24 cellular contexts compared by ENCODE assay signal in genomic region chr12:15469342-15469741, GRCh38.
"Had no signal": no experiment of that assay in that cellular context is flagged by ENCODE, and none has a peak within 500 bp of the region (broad histone marks: within the 10 kb centered on the region; RNA-seq: fewer than 3 reads in every experiment).

No MANE protein-coding gene starts in this region.

- H3K27me3 ChIP-seq: breast epithelium, Peyer's patch, SJCRH30 had no signal

- H3K27ac Mint-ChIP-seq: activated B cell treated with CpG ODN at 0.5 μM for 24 hours; activated CD4-positive, alpha-beta T cell treated with anti-CD3 and anti-CD28 coated beads, Interleukin-2, amount 10 ng/mL, durations not matched to agents 24 days and 14 days; activated CD8-positive, alpha-beta memory T cell treated with anti-CD3 and anti-CD28 coated beads, Interleukin-2, amount 10 ng/mL, durations not matched to agents 7 days and 5 days; activated naive CD4-positive, alpha-beta T cell treated with anti-CD3 and anti-CD28 coated beads, Interleukin-2, amount 50 U/mL, for 24 hours; activated T-cell treated with anti-CD3 and anti-CD28 coated beads, Interleukin-2, amount 50 U/mL, for 24 hours; activated T-helper 1 cell treated with anti-CD3 and anti-CD28 coated beads, Interleukin-12 subunit alpha, Interleukin-12 subunit beta, Interleukin-2, Interleukin-4 antibody, amounts not matched to agents 30 ng/mL and 10 ng/mL and 1 ng/mL, durations not matched to agents 14 hours and 24 hours and 36 hours; IgD-negative memory B cell had no signal

- H3K36me3 Mint-ChIP-seq: activated CD8-positive, alpha-beta memory T cell treated with anti-CD3 and anti-CD28 coated beads, Interleukin-2, amount 10 ng/mL, durations not matched to agents 7 days and 5 days; activated naive CD4-positive, alpha-beta T cell treated with anti-CD3 and anti-CD28 coated beads, Interleukin-2, amount 50 U/mL, for 24 hours; IgD-negative memory B cell had no signal

- H3K4me3 ChIP-seq: breast epithelium, Peyer's patch, SJCRH30 had no signal

- H3K9me3 Mint-ChIP-seq: activated B cell treated with CpG ODN at 0.5 μM for 24 hours; activated CD4-positive, alpha-beta T cell treated with anti-CD3 and anti-CD28 coated beads, Interleukin-2, amount 10 ng/mL, durations not matched to agents 24 days and 14 days; activated naive CD4-positive, alpha-beta T cell treated with anti-CD3 and anti-CD28 coated beads, Interleukin-2, amount 50 U/mL, for 24 hours; activated T-cell treated with anti-CD3 and anti-CD28 coated beads, Interleukin-2, amount 50 U/mL, for 24 hours; activated T-helper 1 cell treated with anti-CD3 and anti-CD28 coated beads, Interleukin-12 subunit alpha, Interleukin-12 subunit beta, Interleukin-2, Interleukin-4 antibody, amounts not matched to agents 30 ng/mL and 10 ng/mL and 1 ng/mL, durations not matched to agents 14 hours and 24 hours and 36 hours; IgD-negative memory B cell had no signal

- H3K4me3 Mint-ChIP-seq: activated B cell treated with CpG ODN at 0.5 μM for 24 hours; activated CD4-positive, alpha-beta T cell treated with anti-CD3 and anti-CD28 coated beads, Interleukin-2, amount 10 ng/mL, durations not matched to agents 24 days and 14 days; activated CD8-positive, alpha-beta memory T cell treated with anti-CD3 and anti-CD28 coated beads, Interleukin-2, amount 10 ng/mL, durations not matched to agents 7 days and 5 days; activated naive CD4-positive, alpha-beta T cell treated with anti-CD3 and anti-CD28 coated beads, Interleukin-2, amount 50 U/mL, for 24 hours; activated T-cell treated with anti-CD3 and anti-CD28 coated beads, Interleukin-2, amount 50 U/mL, for 24 hours; activated T-helper 1 cell treated with anti-CD3 and anti-CD28 coated beads, Interleukin-12 subunit alpha, Interleukin-12 subunit beta, Interleukin-2, Interleukin-4 antibody, amounts not matched to agents 30 ng/mL and 10 ng/mL and 1 ng/mL, durations not matched to agents 14 hours and 24 hours and 36 hours; IgD-negative memory B cell had no signal

- H3K4me2 ChIP-seq: SK-N-SH had no signal

- DNase-seq: activated B cell treated with CpG ODN at 0.5 μM for 24 hours; activated CD4-positive, alpha-beta T cell treated with anti-CD3 and anti-CD28 coated beads for 1 hour; activated CD4-positive, alpha-beta T cell treated with anti-CD3 and anti-CD28 coated beads, Interleukin-2, amount 10 ng/mL, durations not matched to agents 24 days and 14 days; activated CD4-positive, alpha-beta T cell treated with anti-CD3 and anti-CD28 coated beads, Interleukin-2, amount 50 U/mL, for 48 hours; activated CD8-positive, alpha-beta memory T cell treated with anti-CD3 and anti-CD28 coated beads, Interleukin-2, amount 10 ng/mL, durations not matched to agents 7 days and 5 days; activated effector memory CD4-positive, alpha-beta T cell treated with Interleukin-2 at 50 U/mL for 16 hours; activated naive CD4-positive, alpha-beta T cell; activated T-cell treated with anti-CD3 and anti-CD28 coated beads, Interleukin-2, amount 50 U/mL, for 24 hours; aorta; KG1; NCI-H1048; NCI-H1930; NCI-H2107; NCI-H510A treated with DMSO at 0.1 percent for 48 hours; NCI-H82; Peyer's patch; Right ventricle myocardium superior; SJCRH30; SK-N-SH had no signal

- H3K36me3 ChIP-seq: breast epithelium, Peyer's patch, SJCRH30 had no signal

- ATAC-seq: activated CD8-positive, alpha-beta memory T cell treated with anti-CD3 and anti-CD28 coated beads, Interleukin-2, amount 10 ng/mL, durations not matched to agents 7 days and 5 days had no signal

- H3K9me2 ChIP-seq: SK-N-SH had no signal

- H3K9me3 ChIP-seq: breast epithelium, Peyer's patch, SJCRH30, SK-N-SH had no signal

- H3K4me1 ChIP-seq: breast epithelium, Peyer's patch, SJCRH30 had no signal

- H3K27ac ChIP-seq: breast epithelium, Peyer's patch, RWPE1, SJCRH30 had no signal

- H3K4me1 Mint-ChIP-seq: activated B cell treated with CpG ODN at 0.5 μM for 24 hours; activated CD4-positive, alpha-beta T cell treated with anti-CD3 and anti-CD28 coated beads, Interleukin-2, amount 10 ng/mL, durations not matched to agents 24 days and 14 days; activated CD8-positive, alpha-beta memory T cell treated with anti-CD3 and anti-CD28 coated beads, Interleukin-2, amount 10 ng/mL, durations not matched to agents 7 days and 5 days; activated naive CD4-positive, alpha-beta T cell treated with anti-CD3 and anti-CD28 coated beads, Interleukin-2, amount 50 U/mL, for 24 hours; IgD-negative memory B cell had no signal
